Comparison of ENCODE assay signal across 1 cellular context in genomic region chr22:35541254-35541748, GRCh38.
TF ChIP-seq lines count a peak whose summit lies in the region.

No MANE protein-coding gene starts in this region.

TF ChIP-seq in HEK293, 187 proteins besides CTCF, POLR2A, EP300 and RAD21 (continued from another document):
- no peak for TF ChIP-seq PRDM4 (tag by site-specific recombination; IDR thresholded peaks at IDR 0.05)
- no peak for TF ChIP-seq OVOL3 (tag by site-specific recombination; IDR thresholded peaks at IDR 0.05)
- peak; percentile 42; the same call in 1 of the 2 replicates for TF ChIP-seq ZBTB17 (tag by site-specific recombination; IDR thresholded peaks at IDR 0.05)
- 0 out of 2 replicates have a peak, but pooled peaks have one; percentile 40 for TF ChIP-seq ZSCAN30 (tag by site-specific recombination; IDR thresholded peaks at IDR 0.05)
- TF ChIP-seq GLIS1 (tag by site-specific recombination; IDR thresholded peaks at IDR 0.05) = peak; percentile 55; the same call in 1 of the 2 replicates
- TF ChIP-seq ZNF549 (tag by site-specific recombination; IDR thresholded peaks at IDR 0.05) = no peak
- TF ChIP-seq ZNF335 (tag by site-specific recombination; conservative IDR thresholded peaks at IDR 0.05) = 0 out of 2 replicates have a peak, but pooled peaks have one; percentile 27
- TF ChIP-seq ZNF692 (tag by site-specific recombination; IDR thresholded peaks at IDR 0.05) = peak; percentile 17; the same call in 1 of the 2 replicates
- TF ChIP-seq SP2 (tag by site-specific recombination; IDR thresholded peaks at IDR 0.05) = peak; percentile 22
- no peak for TF ChIP-seq ZNF394 (tag by site-specific recombination; IDR thresholded peaks at IDR 0.05; ENCODE audit: borderline replicate concordance)
- no peak for TF ChIP-seq ZNF311 (tag by site-specific recombination; IDR thresholded peaks at IDR 0.05; ENCODE audit: borderline replicate concordance)
- 0 out of 2 replicates have a peak, but pooled peaks have one; percentile 17 for TF ChIP-seq GLIS2 (tag by site-specific recombination; IDR thresholded peaks at IDR 0.05)
- TF ChIP-seq ZBTB8A (tag by site-specific recombination; IDR thresholded peaks at IDR 0.05) = peak; percentile 28; the same call in 1 of the 2 replicates
- no peak for TF ChIP-seq PRDM1 (tag by site-specific recombination; IDR thresholded peaks at IDR 0.05)
- no peak for TF ChIP-seq ZNF501 (tag by site-specific recombination; IDR thresholded peaks at IDR 0.05)
- no peak for TF ChIP-seq ZNF23 (tag by site-specific recombination; IDR thresholded peaks at IDR 0.05; ENCODE audit: borderline replicate concordance)
- TF ChIP-seq ZNF449 (tag by site-specific recombination; IDR thresholded peaks at IDR 0.05) = 0 out of 2 replicates have a peak, but pooled peaks have one; percentile 10
- TF ChIP-seq IKZF3 (tag by site-specific recombination; IDR thresholded peaks at IDR 0.05) = peak; percentile 74; the same call in 1 of the 2 replicates
- no peak for TF ChIP-seq ZNF571 (tag by site-specific recombination; IDR thresholded peaks at IDR 0.05)
- no peak for TF ChIP-seq ZNF785 (tag by site-specific recombination; IDR thresholded peaks at IDR 0.05)
- TF ChIP-seq REST (tag by site-specific recombination; IDR thresholded peaks at IDR 0.05) = no peak
- no peak for TF ChIP-seq GFI1B (tag by site-specific recombination; IDR thresholded peaks at IDR 0.05)
- TF ChIP-seq ZNF280C (tag by site-specific recombination; IDR thresholded peaks at IDR 0.05) = no peak
- TF ChIP-seq ZBTB20 (tag by site-specific recombination; IDR thresholded peaks at IDR 0.05) = peak; percentile 31; the same call in 1 of the 2 replicates
- peak; percentile 68; the same call in 1 of the 2 replicates for TF ChIP-seq ZIC2 (tag by site-specific recombination; IDR thresholded peaks at IDR 0.05)
- no peak for TF ChIP-seq ZFP41 (tag by site-specific recombination; IDR thresholded peaks at IDR 0.05; ENCODE audit: borderline replicate concordance)
- peak; percentile 94 for TF ChIP-seq ZNF341 (tag by site-specific recombination; IDR thresholded peaks at IDR 0.05; ENCODE audit: low read depth)
- no peak for TF ChIP-seq ZNF843 (tag by site-specific recombination; IDR thresholded peaks at IDR 0.05)
- peak; percentile 99 for TF ChIP-seq ZNF664 (tag by site-specific recombination; IDR thresholded peaks at IDR 0.05)
- peak; percentile 53; the same call in 1 of the 2 replicates for TF ChIP-seq OSR2 (tag by site-specific recombination; IDR thresholded peaks at IDR 0.05)
- no peak for TF ChIP-seq PRDM10 (tag by site-specific recombination; IDR thresholded peaks at IDR 0.05)
- TF ChIP-seq ZNF174 (tag by site-specific recombination; IDR thresholded peaks at IDR 0.05) = no peak
- TF ChIP-seq ZNF292 (tag by site-specific recombination; IDR thresholded peaks at IDR 0.05; ENCODE audit: borderline replicate concordance, low read depth) = no peak
- TF ChIP-seq SP7 (tag by site-specific recombination; IDR thresholded peaks at IDR 0.05) = no peak
- no peak for TF ChIP-seq MYNN (tag by site-specific recombination; IDR thresholded peaks at IDR 0.05; ENCODE audit: borderline replicate concordance)
- TF ChIP-seq ZNF391 (tag by site-specific recombination; IDR thresholded peaks at IDR 0.05; ENCODE audit: borderline replicate concordance, low read depth) = no peak
